1 cellular context compared by ENCODE assay signal in the genomic region with DNA sequence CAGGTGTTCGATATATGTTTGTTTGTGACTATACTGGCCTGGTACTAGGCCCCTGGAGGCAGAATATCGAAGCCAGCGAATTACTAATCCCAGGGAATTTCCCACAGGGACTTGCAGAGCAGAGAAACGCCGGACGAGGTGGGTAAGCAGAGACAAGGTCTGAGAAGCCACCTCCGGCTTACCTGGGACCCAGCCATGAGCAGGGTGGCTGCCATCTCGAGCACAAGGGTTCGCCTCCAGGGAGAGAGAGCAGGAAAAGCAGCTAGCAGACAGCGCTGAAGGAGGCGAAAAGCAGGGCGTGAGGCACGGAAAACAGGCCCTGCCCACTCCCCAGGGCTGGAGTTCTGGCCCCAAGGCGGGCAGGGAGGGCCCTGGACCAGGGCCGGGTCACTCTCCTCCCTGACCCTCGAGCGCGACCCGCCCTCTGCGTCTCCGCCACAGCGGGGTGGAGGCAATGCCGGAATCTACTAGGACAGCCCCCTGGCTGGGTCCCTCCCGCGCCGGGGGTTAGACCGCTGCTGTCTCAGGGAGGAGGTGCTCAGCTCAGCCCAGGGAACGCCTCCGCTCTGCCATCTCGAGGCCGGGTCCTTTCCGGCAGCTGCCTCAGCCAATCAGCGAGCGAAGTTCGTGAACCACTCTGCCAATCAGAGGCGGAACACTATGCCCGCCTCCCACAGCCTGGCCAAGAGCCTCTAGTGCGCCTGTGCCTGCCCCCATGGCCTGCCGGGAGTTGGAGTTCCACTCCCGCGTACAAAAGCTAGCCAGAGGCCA.
TF ChIP-seq lines count a peak whose summit lies in the region.

No MANE protein-coding gene starts in this region.

TF ChIP-seq in HepG2, 621 proteins besides CTCF, POLR2A, EP300 and RAD21 (continued from another document and continues in another):
- TF ChIP-seq, protein P1, sequence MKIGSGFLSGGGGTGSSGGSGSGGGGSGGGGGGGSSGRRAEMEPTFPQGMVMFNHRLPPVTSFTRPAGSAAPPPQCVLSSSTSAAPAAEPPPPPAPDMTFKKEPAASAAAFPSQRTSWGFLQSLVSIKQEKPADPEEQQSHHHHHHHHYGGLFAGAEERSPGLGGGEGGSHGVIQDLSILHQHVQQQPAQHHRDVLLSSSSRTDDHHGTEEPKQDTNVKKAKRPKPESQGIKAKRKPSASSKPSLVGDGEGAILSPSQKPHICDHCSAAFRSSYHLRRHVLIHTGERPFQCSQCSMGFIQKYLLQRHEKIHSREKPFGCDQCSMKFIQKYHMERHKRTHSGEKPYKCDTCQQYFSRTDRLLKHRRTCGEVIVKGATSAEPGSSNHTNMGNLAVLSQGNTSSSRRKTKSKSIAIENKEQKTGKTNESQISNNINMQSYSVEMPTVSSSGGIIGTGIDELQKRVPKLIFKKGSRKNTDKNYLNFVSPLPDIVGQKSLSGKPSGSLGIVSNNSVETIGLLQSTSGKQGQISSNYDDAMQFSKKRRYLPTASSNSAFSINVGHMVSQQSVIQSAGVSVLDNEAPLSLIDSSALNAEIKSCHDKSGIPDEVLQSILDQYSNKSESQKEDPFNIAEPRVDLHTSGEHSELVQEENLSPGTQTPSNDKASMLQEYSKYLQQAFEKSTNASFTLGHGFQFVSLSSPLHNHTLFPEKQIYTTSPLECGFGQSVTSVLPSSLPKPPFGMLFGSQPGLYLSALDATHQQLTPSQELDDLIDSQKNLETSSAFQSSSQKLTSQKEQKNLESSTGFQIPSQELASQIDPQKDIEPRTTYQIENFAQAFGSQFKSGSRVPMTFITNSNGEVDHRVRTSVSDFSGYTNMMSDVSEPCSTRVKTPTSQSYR (CRISPR knock-in tag; IDR thresholded peaks at IDR 0.05; ENCODE audit: borderline replicate concordance), result no peak
- TF ChIP-seq KLF6 (CRISPR knock-in tag; IDR thresholded peaks at IDR 0.05) (no peak; the same call in 1 of the 2 replicates), REPIN1 (CRISPR knock-in tag; IDR thresholded peaks at IDR 0.05; ENCODE audit: borderline replicate concordance, low read depth) (no peak), LCORL (IDR thresholded peaks at IDR 0.05) (no peak), LCORL (CRISPR knock-in tag; IDR thresholded peaks at IDR 0.05) (0 out of 2 replicates have a peak, but pooled peaks have one; percentile 11), RELA (CRISPR knock-in tag; IDR thresholded peaks at IDR 0.05) (no peak), ZFP1 (CRISPR knock-in tag; IDR thresholded peaks at IDR 0.05) (no peak), FOSL1 (CRISPR knock-in tag; IDR thresholded peaks at IDR 0.05; ENCODE audit: borderline replicate concordance) (no peak), ZSCAN22 (CRISPR knock-in tag; IDR thresholded peaks at IDR 0.05) (peak; percentile 25; the same call in 1 of the 2 replicates), NBN (conservative IDR thresholded peaks at IDR 0.05) (no peak), ZFP36L1 (CRISPR knock-in tag; IDR thresholded peaks at IDR 0.05) (no peak), ATRX (CRISPR knock-in tag; IDR thresholded peaks at IDR 0.05; ENCODE audit: borderline replicate concordance) (no peak), GZF1 (CRISPR knock-in tag; IDR thresholded peaks at IDR 0.05) (0 out of 2 replicates have a peak, but pooled peaks have one; percentile 41), ZFAT (CRISPR knock-in tag; conservative IDR thresholded peaks at IDR 0.05) (no peak), RXRB (CRISPR knock-in tag; IDR thresholded peaks at IDR 0.05; ENCODE audit: borderline replicate concordance) (peak; percentile 59; the same call in 1 of the 2 replicates), SALL2 (CRISPR knock-in tag; IDR thresholded peaks at IDR 0.05) (peak; percentile 55; the same call in 1 of the 2 replicates), ZNF816 (CRISPR knock-in tag; IDR thresholded peaks at IDR 0.05; ENCODE audit: borderline replicate concordance) (no peak), ZNF7 (CRISPR knock-in tag; IDR thresholded peaks at IDR 0.05) (no peak), ZNF678 (CRISPR knock-in tag; IDR thresholded peaks at IDR 0.05) (no peak), ZNF761 (CRISPR knock-in tag; conservative IDR thresholded peaks at IDR 0.05) (no peak), MBD4 (IDR thresholded peaks at IDR 0.05; ENCODE audit: borderline replicate concordance, low read length) (no peak), MTF1 (CRISPR knock-in tag; IDR thresholded peaks at IDR 0.05) (no peak), NFYC (CRISPR knock-in tag; IDR thresholded peaks at IDR 0.05) (peak; percentile 98), SOX13 (IDR thresholded peaks at IDR 0.05) (no peak), SOX13 (CRISPR knock-in tag; conservative IDR thresholded peaks at IDR 0.05 in 1 of 2, IDR thresholded peaks at IDR 0.05 in 1 of 2) (no peak; a peak in 1 of 4 replicates), ZFX (CRISPR knock-in tag; IDR thresholded peaks at IDR 0.05; ENCODE audit: low read depth) (peak; percentile 37), THYN1 (CRISPR knock-in tag; IDR thresholded peaks at IDR 0.05; ENCODE audit: borderline replicate concordance, low read depth) (no peak), ZNF878 (CRISPR knock-in tag; IDR thresholded peaks at IDR 0.05) (no peak; the same call in 1 of the 2 replicates), KDM3A (CRISPR knock-in tag; IDR thresholded peaks at IDR 0.05; ENCODE audit: low read depth) (no peak), PCBP1 (IDR thresholded peaks at IDR 0.05; ENCODE audit: borderline replicate concordance, low read depth, low read length) (no peak; the same call in 1 of the 2 replicates), NFRKB (IDR thresholded peaks at IDR 0.05) (no peak), ATAD3A (CRISPR knock-in tag; IDR thresholded peaks at IDR 0.05) (no peak), DNMT1 (CRISPR knock-in tag; IDR thresholded peaks at IDR 0.05) (no peak), PAX8 (CRISPR knock-in tag; IDR thresholded peaks at IDR 0.05; ENCODE audit: borderline replicate concordance) (no peak), MED1 (CRISPR knock-in tag; IDR thresholded peaks at IDR 0.05) (peak; percentile 69)
- TF ChIP-seq, protein P2, sequence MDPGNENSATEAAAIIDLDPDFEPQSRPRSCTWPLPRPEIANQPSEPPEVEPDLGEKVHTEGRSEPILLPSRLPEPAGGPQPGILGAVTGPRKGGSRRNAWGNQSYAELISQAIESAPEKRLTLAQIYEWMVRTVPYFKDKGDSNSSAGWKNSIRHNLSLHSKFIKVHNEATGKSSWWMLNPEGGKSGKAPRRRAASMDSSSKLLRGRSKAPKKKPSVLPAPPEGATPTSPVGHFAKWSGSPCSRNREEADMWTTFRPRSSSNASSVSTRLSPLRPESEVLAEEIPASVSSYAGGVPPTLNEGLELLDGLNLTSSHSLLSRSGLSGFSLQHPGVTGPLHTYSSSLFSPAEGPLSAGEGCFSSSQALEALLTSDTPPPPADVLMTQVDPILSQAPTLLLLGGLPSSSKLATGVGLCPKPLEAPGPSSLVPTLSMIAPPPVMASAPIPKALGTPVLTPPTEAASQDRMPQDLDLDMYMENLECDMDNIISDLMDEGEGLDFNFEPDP (CRISPR knock-in tag; conservative IDR thresholded peaks at IDR 0.05), result no peak
- TF ChIP-seq, protein P3, sequence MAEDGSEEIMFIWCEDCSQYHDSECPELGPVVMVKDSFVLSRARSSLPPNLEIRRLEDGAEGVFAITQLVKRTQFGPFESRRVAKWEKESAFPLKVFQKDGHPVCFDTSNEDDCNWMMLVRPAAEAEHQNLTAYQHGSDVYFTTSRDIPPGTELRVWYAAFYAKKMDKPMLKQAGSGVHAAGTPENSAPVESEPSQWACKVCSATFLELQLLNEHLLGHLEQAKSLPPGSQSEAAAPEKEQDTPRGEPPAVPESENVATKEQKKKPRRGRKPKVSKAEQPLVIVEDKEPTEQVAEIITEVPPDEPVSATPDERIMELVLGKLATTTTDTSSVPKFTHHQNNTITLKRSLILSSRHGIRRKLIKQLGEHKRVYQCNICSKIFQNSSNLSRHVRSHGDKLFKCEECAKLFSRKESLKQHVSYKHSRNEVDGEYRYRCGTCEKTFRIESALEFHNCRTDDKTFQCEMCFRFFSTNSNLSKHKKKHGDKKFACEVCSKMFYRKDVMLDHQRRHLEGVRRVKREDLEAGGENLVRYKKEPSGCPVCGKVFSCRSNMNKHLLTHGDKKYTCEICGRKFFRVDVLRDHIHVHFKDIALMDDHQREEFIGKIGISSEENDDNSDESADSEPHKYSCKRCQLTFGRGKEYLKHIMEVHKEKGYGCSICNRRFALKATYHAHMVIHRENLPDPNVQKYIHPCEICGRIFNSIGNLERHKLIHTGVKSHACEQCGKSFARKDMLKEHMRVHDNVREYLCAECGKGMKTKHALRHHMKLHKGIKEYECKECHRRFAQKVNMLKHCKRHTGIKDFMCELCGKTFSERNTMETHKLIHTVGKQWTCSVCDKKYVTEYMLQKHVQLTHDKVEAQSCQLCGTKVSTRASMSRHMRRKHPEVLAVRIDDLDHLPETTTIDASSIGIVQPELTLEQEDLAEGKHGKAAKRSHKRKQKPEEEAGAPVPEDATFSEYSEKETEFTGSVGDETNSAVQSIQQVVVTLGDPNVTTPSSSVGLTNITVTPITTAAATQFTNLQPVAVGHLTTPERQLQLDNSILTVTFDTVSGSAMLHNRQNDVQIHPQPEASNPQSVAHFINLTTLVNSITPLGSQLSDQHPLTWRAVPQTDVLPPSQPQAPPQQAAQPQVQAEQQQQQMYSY (CRISPR knock-in tag; IDR thresholded peaks at IDR 0.05), result no peak
- TF ChIP-seq, protein P4, sequence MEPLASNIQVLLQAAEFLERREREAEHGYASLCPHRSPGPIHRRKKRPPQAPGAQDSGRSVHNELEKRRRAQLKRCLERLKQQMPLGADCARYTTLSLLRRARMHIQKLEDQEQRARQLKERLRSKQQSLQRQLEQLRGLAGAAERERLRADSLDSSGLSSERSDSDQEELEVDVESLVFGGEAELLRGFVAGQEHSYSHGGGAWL (CRISPR knock-in tag; IDR thresholded peaks at IDR 0.05), result no peak; the same call in 1 of the 2 replicates
- TF ChIP-seq, protein P5, sequence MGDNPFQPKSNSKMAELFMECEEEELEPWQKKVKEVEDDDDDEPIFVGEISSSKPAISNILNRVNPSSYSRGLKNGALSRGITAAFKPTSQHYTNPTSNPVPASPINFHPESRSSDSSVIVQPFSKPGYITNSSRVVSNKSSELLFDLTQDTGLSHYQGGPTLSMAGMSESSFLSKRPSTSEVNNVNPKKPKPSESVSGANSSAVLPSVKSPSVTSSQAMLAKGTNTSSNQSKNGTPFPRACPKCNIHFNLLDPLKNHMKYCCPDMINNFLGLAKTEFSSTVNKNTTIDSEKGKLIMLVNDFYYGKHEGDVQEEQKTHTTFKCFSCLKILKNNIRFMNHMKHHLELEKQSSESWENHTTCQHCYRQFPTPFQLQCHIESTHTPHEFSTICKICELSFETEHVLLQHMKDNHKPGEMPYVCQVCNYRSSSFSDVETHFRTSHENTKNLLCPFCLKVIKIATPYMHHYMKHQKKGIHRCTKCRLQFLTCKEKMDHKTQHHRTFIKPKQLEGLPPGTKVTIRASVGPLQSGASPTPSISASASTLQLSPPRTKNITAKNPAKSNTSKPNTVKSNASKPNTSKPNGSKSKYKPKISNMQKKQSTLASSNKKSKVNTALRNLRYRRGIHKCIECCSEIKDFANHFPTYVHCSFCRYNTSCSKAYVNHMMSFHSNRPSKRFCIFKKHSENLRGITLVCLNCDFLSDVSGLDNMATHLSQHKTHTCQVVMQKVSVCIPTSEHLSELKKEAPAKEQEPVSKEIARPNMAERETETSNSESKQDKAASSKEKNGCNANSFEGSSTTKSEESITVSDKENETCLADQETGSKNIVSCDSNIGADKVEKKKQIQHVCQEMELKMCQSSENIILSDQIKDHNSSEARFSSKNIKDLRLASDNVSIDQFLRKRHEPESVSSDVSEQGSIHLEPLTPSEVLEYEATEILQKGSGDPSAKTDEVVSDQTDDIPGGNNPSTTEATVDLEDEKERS (CRISPR knock-in tag; IDR thresholded peaks at IDR 0.05), result no peak; the same call in 1 of the 2 replicates
- TF ChIP-seq, protein P6, sequence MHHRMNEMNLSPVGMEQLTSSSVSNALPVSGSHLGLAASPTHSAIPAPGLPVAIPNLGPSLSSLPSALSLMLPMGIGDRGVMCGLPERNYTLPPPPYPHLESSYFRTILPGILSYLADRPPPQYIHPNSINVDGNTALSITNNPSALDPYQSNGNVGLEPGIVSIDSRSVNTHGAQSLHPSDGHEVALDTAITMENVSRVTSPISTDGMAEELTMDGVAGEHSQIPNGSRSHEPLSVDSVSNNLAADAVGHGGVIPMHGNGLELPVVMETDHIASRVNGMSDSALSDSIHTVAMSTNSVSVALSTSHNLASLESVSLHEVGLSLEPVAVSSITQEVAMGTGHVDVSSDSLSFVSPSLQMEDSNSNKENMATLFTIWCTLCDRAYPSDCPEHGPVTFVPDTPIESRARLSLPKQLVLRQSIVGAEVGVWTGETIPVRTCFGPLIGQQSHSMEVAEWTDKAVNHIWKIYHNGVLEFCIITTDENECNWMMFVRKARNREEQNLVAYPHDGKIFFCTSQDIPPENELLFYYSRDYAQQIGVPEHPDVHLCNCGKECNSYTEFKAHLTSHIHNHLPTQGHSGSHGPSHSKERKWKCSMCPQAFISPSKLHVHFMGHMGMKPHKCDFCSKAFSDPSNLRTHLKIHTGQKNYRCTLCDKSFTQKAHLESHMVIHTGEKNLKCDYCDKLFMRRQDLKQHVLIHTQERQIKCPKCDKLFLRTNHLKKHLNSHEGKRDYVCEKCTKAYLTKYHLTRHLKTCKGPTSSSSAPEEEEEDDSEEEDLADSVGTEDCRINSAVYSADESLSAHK (CRISPR knock-in tag; IDR thresholded peaks at IDR 0.05; ENCODE audit: borderline replicate concordance), result no peak
- TF ChIP-seq, protein P7, sequence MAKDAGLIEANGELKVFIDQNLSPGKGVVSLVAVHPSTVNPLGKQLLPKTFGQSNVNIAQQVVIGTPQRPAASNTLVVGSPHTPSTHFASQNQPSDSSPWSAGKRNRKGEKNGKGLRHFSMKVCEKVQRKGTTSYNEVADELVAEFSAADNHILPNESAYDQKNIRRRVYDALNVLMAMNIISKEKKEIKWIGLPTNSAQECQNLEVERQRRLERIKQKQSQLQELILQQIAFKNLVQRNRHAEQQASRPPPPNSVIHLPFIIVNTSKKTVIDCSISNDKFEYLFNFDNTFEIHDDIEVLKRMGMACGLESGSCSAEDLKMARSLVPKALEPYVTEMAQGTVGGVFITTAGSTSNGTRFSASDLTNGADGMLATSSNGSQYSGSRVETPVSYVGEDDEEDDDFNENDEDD (CRISPR knock-in tag; IDR thresholded peaks at IDR 0.05; ENCODE audit: borderline replicate concordance), result peak; percentile 64; the same call in 1 of the 2 replicates
- TF ChIP-seq, protein P8, sequence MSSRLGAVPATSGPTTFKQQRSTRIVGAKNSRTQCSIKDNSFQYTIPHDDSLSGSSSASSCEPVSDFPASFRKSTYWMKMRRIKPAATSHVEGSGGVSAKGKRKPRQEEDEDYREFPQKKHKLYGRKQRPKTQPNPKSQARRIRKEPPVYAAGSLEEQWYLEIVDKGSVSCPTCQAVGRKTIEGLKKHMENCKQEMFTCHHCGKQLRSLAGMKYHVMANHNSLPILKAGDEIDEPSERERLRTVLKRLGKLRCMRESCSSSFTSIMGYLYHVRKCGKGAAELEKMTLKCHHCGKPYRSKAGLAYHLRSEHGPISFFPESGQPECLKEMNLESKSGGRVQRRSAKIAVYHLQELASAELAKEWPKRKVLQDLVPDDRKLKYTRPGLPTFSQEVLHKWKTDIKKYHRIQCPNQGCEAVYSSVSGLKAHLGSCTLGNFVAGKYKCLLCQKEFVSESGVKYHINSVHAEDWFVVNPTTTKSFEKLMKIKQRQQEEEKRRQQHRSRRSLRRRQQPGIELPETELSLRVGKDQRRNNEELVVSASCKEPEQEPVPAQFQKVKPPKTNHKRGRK (CRISPR knock-in tag; IDR thresholded peaks at IDR 0.05), result no peak
- TF ChIP-seq, protein P9, sequence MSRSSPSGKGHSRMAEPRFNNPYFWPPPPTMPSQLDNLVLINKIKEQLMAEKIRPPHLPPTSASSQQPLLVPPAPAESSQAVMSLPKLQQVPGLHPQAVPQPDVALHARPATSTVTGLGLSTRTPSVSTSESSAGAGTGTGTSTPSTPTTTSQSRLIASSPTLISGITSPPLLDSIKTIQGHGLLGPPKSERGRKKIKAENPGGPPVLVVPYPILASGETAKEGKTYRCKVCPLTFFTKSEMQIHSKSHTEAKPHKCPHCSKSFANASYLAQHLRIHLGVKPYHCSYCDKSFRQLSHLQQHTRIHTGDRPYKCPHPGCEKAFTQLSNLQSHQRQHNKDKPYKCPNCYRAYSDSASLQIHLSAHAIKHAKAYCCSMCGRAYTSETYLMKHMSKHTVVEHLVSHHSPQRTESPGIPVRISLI (CRISPR knock-in tag; IDR thresholded peaks at IDR 0.05; ENCODE audit: borderline replicate concordance), result peak; percentile 14; the same call in 1 of the 2 replicates
